Comparison of ENCODE assay signal across 2 cellular contexts in the genomic region with DNA sequence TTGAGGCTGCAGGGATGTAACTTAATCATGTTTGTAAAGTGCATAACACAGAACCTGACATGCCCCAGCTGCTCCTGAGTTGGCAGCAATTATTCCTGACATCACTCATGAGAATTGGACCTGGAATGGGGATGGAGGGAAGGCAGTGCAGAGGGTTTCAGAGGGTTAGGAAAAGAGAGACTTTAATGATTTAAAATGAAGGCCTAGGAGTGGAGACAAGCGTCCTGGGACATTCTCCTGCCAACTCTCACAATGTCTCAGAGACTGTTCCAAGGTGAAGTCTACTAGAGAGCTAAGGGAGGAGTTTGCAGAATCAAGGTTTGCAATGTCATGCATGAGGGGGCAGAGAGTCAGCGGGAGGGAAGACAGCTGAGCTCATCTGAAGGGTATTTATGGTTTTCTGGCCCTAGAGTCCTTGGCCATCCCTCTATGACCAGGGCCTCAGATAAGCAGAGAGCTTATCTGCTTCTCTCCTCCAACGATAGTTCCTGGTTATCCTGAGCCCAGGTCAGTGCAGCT.
TF ChIP-seq lines count a peak whose summit lies in the region.

No MANE protein-coding gene starts in this region.

TF ChIP-seq in K562, 482 proteins besides CTCF, POLR2A, EP300 and RAD21 (continues in another document):
- TF ChIP-seq, protein P1, sequence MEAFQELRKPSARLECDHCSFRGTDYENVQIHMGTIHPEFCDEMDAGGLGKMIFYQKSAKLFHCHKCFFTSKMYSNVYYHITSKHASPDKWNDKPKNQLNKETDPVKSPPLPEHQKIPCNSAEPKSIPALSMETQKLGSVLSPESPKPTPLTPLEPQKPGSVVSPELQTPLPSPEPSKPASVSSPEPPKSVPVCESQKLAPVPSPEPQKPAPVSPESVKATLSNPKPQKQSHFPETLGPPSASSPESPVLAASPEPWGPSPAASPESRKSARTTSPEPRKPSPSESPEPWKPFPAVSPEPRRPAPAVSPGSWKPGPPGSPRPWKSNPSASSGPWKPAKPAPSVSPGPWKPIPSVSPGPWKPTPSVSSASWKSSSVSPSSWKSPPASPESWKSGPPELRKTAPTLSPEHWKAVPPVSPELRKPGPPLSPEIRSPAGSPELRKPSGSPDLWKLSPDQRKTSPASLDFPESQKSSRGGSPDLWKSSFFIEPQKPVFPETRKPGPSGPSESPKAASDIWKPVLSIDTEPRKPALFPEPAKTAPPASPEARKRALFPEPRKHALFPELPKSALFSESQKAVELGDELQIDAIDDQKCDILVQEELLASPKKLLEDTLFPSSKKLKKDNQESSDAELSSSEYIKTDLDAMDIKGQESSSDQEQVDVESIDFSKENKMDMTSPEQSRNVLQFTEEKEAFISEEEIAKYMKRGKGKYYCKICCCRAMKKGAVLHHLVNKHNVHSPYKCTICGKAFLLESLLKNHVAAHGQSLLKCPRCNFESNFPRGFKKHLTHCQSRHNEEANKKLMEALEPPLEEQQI (IDR thresholded peaks at IDR 0.05) = no peak
- no peak for TF ChIP-seq MECOM (CRISPR knock-in tag; IDR thresholded peaks at IDR 0.05)
- no peak for TF ChIP-seq BMI1 (IDR thresholded peaks at IDR 0.05; ENCODE audit: low read length)
- TF ChIP-seq, protein P2, sequence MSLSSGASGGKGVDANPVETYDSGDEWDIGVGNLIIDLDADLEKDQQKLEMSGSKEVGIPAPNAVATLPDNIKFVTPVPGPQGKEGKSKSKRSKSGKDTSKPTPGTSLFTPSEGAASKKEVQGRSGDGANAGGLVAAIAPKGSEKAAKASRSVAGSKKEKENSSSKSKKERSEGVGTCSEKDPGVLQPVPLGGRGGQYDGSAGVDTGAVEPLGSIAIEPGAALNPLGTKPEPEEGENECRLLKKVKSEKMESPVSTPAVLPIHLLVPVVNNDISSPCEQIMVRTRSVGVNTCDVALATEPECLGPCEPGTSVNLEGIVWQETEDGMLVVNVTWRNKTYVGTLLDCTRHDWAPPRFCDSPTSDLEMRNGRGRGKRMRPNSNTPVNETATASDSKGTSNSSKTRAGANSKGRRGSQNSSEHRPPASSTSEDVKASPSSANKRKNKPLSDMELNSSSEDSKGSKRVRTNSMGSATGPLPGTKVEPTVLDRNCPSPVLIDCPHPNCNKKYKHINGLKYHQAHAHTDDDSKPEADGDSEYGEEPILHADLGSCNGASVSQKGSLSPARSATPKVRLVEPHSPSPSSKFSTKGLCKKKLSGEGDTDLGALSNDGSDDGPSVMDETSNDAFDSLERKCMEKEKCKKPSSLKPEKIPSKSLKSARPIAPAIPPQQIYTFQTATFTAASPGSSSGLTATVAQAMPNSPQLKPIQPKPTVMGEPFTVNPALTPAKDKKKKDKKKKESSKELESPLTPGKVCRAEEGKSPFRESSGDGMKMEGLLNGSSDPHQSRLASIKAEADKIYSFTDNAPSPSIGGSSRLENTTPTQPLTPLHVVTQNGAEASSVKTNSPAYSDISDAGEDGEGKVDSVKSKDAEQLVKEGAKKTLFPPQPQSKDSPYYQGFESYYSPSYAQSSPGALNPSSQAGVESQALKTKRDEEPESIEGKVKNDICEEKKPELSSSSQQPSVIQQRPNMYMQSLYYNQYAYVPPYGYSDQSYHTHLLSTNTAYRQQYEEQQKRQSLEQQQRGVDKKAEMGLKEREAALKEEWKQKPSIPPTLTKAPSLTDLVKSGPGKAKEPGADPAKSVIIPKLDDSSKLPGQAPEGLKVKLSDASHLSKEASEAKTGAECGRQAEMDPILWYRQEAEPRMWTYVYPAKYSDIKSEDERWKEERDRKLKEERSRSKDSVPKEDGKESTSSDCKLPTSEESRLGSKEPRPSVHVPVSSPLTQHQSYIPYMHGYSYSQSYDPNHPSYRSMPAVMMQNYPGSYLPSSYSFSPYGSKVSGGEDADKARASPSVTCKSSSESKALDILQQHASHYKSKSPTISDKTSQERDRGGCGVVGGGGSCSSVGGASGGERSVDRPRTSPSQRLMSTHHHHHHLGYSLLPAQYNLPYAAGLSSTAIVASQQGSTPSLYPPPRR (CRISPR knock-in tag; IDR thresholded peaks at IDR 0.05; ENCODE audit: borderline replicate concordance) = no peak

TF ChIP-seq in HEK293T, 16 proteins besides CTCF, POLR2A, EP300 and RAD21 (continued from another document):
- TF ChIP-seq SUZ12 (IDR thresholded peaks at IDR 0.05) (no peak), BHLHE40 (IDR thresholded peaks at IDR 0.05; ENCODE audit: borderline replicate concordance) (no peak), CTBP1 (IDR thresholded peaks at IDR 0.05; ENCODE audit: borderline replicate concordance) (no peak)
